8 cellular contexts compared by ENCODE assay signal in genomic region chr19:2014731-2015610, GRCh38. TPM values are rescaled to one million over a fixed set of nuclear protein-coding genes. Genes with fewer than 3 reads are reported as not detected.
DNase-seq lines count a peak whose midpoint lies in the region; ATAC-seq, FAIRE-seq and TF ChIP-seq lines count a peak whose summit lies in the region.

No MANE protein-coding gene starts in this region.

- DNase-seq in GM18507 (ENCODE audit: extremely low spot score, insufficient read length, low read depth) (peak; percentile 51), fibroblast of mammary gland (ENCODE audit: low read depth) (no peak), omental fat pad (ENCODE audit: low spot score) (no peak)
- DNase-seq in activated CD4-positive, CD25-positive, alpha-beta regulatory T cell treated with anti-CD3 and anti-CD28 coated beads, Interleukin-2, amount 50 U/mL, for 72 hours: peak; percentile 50

- no peak for FAIRE-seq in GM18507 (lab: Jason Lieb, UNC)

- TF ChIP-seq CTCF in 22Rv1 (IDR thresholded peaks at IDR 0.05): no peak
- no peak for TF ChIP-seq CTCF in fibroblast of mammary gland (conservative IDR thresholded peaks at IDR 0.05; ENCODE audit: control insufficient read depth, insufficient read depth, low read depth, low read length)
- TF ChIP-seq CTCF in omental fat pad (IDR thresholded peaks at IDR 0.05): no peak

- H3K27ac ChIP-seq in 22Rv1: peak overlapping the region; percentile 78

- ATAC-seq in omental fat pad (ENCODE audit: low FRiP score): peak; percentile 42
- ATAC-seq in HG02763 (IDR thresholded peaks at IDR 0.05; ENCODE audit: unreplicated experiment): no peak
- ATAC-seq in HG03378 (IDR thresholded peaks at IDR 0.05; ENCODE audit: unreplicated experiment): no peak
- no peak for ATAC-seq in HG03439 (IDR thresholded peaks at IDR 0.05; ENCODE audit: unreplicated experiment)

- peak overlapping the region; percentile 65 for H3K4me3 ChIP-seq in fibroblast of mammary gland (ENCODE audit: control insufficient read depth, low read depth, low read length)

RNA-seq across cellular contexts. Expression of gene BTBD2, which starts 0.5 kb away (rescaled TPM):
- total RNA-seq in omental fat pad: 10 to 100 TPM; 37.1 to 58.3 (median 52.8) TPM

RNA-seq across cellular contexts. Expression of gene MKNK2, which starts 36.1 kb away (rescaled TPM):
- total RNA-seq in omental fat pad: 100 to 1,000 TPM; 133 to 232 (median 178) TPM

Comparison
In these comparisons a context has a peak if more than half of its experiments do, and no peak if none do; other contexts are left out.
1. DNase-seq: peak in GM18507 (single experiment) and activated CD4-positive, CD25-positive, alpha-beta regulatory T cell treated with anti-CD3 and anti-CD28 coated beads, Interleukin-2, amount 50 U/mL, for 72 hours (single experiment); none in fibroblast of mammary gland (single experiment) and omental fat pad (single experiment).